In the genomic region with DNA sequence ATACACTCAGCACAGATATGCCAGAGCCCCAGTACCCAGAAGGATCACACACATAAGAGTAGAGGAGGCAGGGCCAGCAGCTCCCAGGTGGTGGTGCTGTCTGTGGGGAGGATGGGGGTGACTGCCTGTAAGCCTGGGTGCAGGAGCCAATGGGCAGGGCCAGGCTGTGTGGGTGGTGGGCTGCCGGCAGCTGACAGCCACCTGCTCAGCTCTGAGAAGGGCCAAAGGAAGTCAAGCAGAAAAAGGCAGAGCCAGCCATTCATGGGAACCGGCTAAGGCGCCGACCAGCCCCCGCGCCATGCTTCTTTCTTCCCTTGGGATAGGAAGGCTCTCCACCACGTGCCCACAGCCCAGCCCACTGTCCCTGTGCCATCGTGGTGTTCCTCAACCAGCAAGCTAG, we compare ENCODE assay signal across 10 cellular contexts. TPM values are rescaled to one million over a fixed set of nuclear protein-coding genes. Genes with fewer than 3 reads are reported as not detected.
DNase-seq lines count a peak whose midpoint lies in the region; ATAC-seq and TF ChIP-seq lines count a peak whose summit lies in the region.
"Had no signal": no experiment of that assay in that cellular context is flagged by ENCODE, and none has a peak within 500 bp of the region (broad histone marks: within the 10 kb centered on the region; RNA-seq: fewer than 3 reads in every experiment).

No MANE protein-coding gene starts in this region.

- intact Hi-C loops in activated CD4-positive, alpha-beta T cell treated with anti-CD3 and anti-CD28 coated beads, Interleukin-2, amount 10 ng/mL, durations not matched to agents 24 days and 14 days (cut with micrococcal nuclease) = no loop called here

- no peak overlapping the region for H3K4me3 Mint-ChIP-seq in activated naive CD4-positive, alpha-beta T cell treated with anti-CD3 and anti-CD28 coated beads, Interleukin-2, amount 50 U/mL, for 24 hours
- H3K4me3 Mint-ChIP-seq in activated naive CD4-positive, alpha-beta T cell treated with anti-CD3 and anti-CD28 coated beads, Interleukin-2, amount 10 ng/mL, durations not matched to agents 7 days and 5 days = no peak overlapping the region
- no peak overlapping the region for H3K4me3 Mint-ChIP-seq in activated CD4-positive, alpha-beta T cell treated with anti-CD3 and anti-CD28 coated beads, Interleukin-2, amount 10 ng/mL, durations not matched to agents 24 days and 14 days

- H3K27ac ChIP-seq in WERI-Rb-1 (no peak overlapping the region), substantia nigra (ENCODE audit: low read depth, low read length, poor library complexity, severe bottlenecking) (peak overlapping the region; percentile 99)
- H3K27ac ChIP-seq in effector memory CD4-positive, alpha-beta T cell (ENCODE audit: insufficient read depth, low read length, poor library complexity, severe bottlenecking) = no peak overlapping the region

- ATAC-seq in HG02763 (IDR thresholded peaks at IDR 0.05; ENCODE audit: unreplicated experiment) = peak; percentile 57

- no peak for DNase-seq in activated naive CD4-positive, alpha-beta T cell treated with anti-CD3 and anti-CD28 coated beads, Interleukin-2, amount 10 ng/mL, durations not matched to agents 7 days and 5 days
- DNase-seq in WERI-Rb-1 (peak; percentile 54), substantia nigra (lab: John Stamatoyannopoulos, UW) (no peak), NCI-H345 treated with DMSO at 0.1 percent for 48 hours (lab: John Stamatoyannopoulos, UW; ENCODE audit: unreplicated experiment) (no peak)
- no peak for DNase-seq in activated CD4-positive, alpha-beta T cell treated with anti-CD3 and anti-CD28 coated beads, Interleukin-2, amount 10 ng/mL, durations not matched to agents 24 days and 14 days
- no peak for DNase-seq in effector memory CD4-positive, alpha-beta T cell
- DNase-seq: CD4-positive, CD25-positive, alpha-beta regulatory T cell; NCI-H345 had no signal

- peak; percentile 43; the same call in 1 of the 2 replicates for TF ChIP-seq CTCF in WERI-Rb-1 (IDR thresholded peaks at IDR 0.05; ENCODE audit: low read depth, low read length)

- H3K27me3 Mint-ChIP-seq in activated naive CD4-positive, alpha-beta T cell treated with anti-CD3 and anti-CD28 coated beads, Interleukin-2, amount 50 U/mL, for 24 hours = no peaks in the 10 kb centered on the region
- no peaks in the 10 kb centered on the region for H3K27me3 Mint-ChIP-seq in activated naive CD4-positive, alpha-beta T cell treated with anti-CD3 and anti-CD28 coated beads, Interleukin-2, amount 10 ng/mL, durations not matched to agents 7 days and 5 days
- no peaks in the 10 kb centered on the region for H3K27me3 Mint-ChIP-seq in activated CD4-positive, alpha-beta T cell treated with anti-CD3 and anti-CD28 coated beads, Interleukin-2, amount 10 ng/mL, durations not matched to agents 24 days and 14 days
- H3K27me3 Mint-ChIP-seq: CD4-positive, CD25-positive, alpha-beta regulatory T cell had no signal

- CTCF ChIA-PET in activated naive CD4-positive, alpha-beta T cell treated with anti-CD3 and anti-CD28 coated beads, Interleukin-2, amount 10 ng/mL, durations not matched to agents 7 days and 5 days (lab: Charles Lee) = interaction anchor here (0.9 to 4.0 kb wide), 3 partner anchors 12 to 59 kb away, joined by 4 to 17 read pairs (median 6); no protein-coding TSS in a partner anchor

- no peaks in the 10 kb centered on the region for H3K36me3 Mint-ChIP-seq in activated naive CD4-positive, alpha-beta T cell treated with anti-CD3 and anti-CD28 coated beads, Interleukin-2, amount 50 U/mL, for 24 hours
- no peaks in the 10 kb centered on the region for H3K36me3 Mint-ChIP-seq in activated naive CD4-positive, alpha-beta T cell treated with anti-CD3 and anti-CD28 coated beads, Interleukin-2, amount 10 ng/mL, durations not matched to agents 7 days and 5 days
- H3K36me3 Mint-ChIP-seq in activated CD4-positive, alpha-beta T cell treated with anti-CD3 and anti-CD28 coated beads, Interleukin-2, amount 10 ng/mL, durations not matched to agents 24 days and 14 days (ENCODE audit: low read depth) = peaks cover 2% of the 10 kb centered on the region

- no peaks in the 10 kb centered on the region for H3K9me3 Mint-ChIP-seq in activated naive CD4-positive, alpha-beta T cell treated with anti-CD3 and anti-CD28 coated beads, Interleukin-2, amount 50 U/mL, for 24 hours
- no peaks in the 10 kb centered on the region for H3K9me3 Mint-ChIP-seq in activated naive CD4-positive, alpha-beta T cell treated with anti-CD3 and anti-CD28 coated beads, Interleukin-2, amount 10 ng/mL, durations not matched to agents 7 days and 5 days
- no peaks in the 10 kb centered on the region for H3K9me3 Mint-ChIP-seq in activated CD4-positive, alpha-beta T cell treated with anti-CD3 and anti-CD28 coated beads, Interleukin-2, amount 10 ng/mL, durations not matched to agents 24 days and 14 days
- H3K9me3 Mint-ChIP-seq: CD4-positive, CD25-positive, alpha-beta regulatory T cell had no signal

- no peak overlapping the region for H3K4me3 ChIP-seq in WERI-Rb-1 (ENCODE audit: low read depth, low read length)
- H3K4me3 ChIP-seq in effector memory CD4-positive, alpha-beta T cell (ENCODE audit: insufficient read depth, low read depth, low read length, poor library complexity, severe bottlenecking) = no peak overlapping the region

- H3K27ac Mint-ChIP-seq in activated naive CD4-positive, alpha-beta T cell treated with anti-CD3 and anti-CD28 coated beads, Interleukin-2, amount 50 U/mL, for 24 hours = peak overlapping the region; percentile 52
- no peak overlapping the region for H3K27ac Mint-ChIP-seq in activated naive CD4-positive, alpha-beta T cell treated with anti-CD3 and anti-CD28 coated beads, Interleukin-2, amount 10 ng/mL, durations not matched to agents 7 days and 5 days
- H3K27ac Mint-ChIP-seq in activated CD4-positive, alpha-beta T cell treated with anti-CD3 and anti-CD28 coated beads, Interleukin-2, amount 10 ng/mL, durations not matched to agents 24 days and 14 days = no peak overlapping the region

- peaks cover 7% of the 10 kb centered on the region for H3K4me1 ChIP-seq in effector memory CD4-positive, alpha-beta T cell (ENCODE audit: control insufficient read depth, insufficient read depth, low read length, poor library complexity, severe bottlenecking)

- no peaks in the 10 kb centered on the region for H3K9me3 ChIP-seq in WERI-Rb-1 (ENCODE audit: severe bottlenecking)
- no peaks in the 10 kb centered on the region for H3K9me3 ChIP-seq in effector memory CD4-positive, alpha-beta T cell (ENCODE audit: control insufficient read depth, low read length)

- H3K36me3 ChIP-seq in WERI-Rb-1 = no peaks in the 10 kb centered on the region
- H3K36me3 ChIP-seq in effector memory CD4-positive, alpha-beta T cell (ENCODE audit: control insufficient read depth, insufficient read depth, low read length) = no peaks in the 10 kb centered on the region

- H3K27me3 ChIP-seq in WERI-Rb-1 (ENCODE audit: insufficient read depth, low read depth, severe bottlenecking) = no peaks in the 10 kb centered on the region
- no peaks in the 10 kb centered on the region for H3K27me3 ChIP-seq in effector memory CD4-positive, alpha-beta T cell (replicated peaks; ENCODE audit: control insufficient read depth, insufficient read depth, low read length, poor library complexity, severe bottlenecking)

- H3K4me1 Mint-ChIP-seq in activated naive CD4-positive, alpha-beta T cell treated with anti-CD3 and anti-CD28 coated beads, Interleukin-2, amount 50 U/mL, for 24 hours = peaks cover 69% of the 10 kb centered on the region
- H3K4me1 Mint-ChIP-seq in activated naive CD4-positive, alpha-beta T cell treated with anti-CD3 and anti-CD28 coated beads, Interleukin-2, amount 10 ng/mL, durations not matched to agents 7 days and 5 days = peaks cover 31% of the 10 kb centered on the region
- H3K4me1 Mint-ChIP-seq in activated CD4-positive, alpha-beta T cell treated with anti-CD3 and anti-CD28 coated beads, Interleukin-2, amount 10 ng/mL, durations not matched to agents 24 days and 14 days = peaks cover 40% of the 10 kb centered on the region

RNA-seq across cellular contexts. Expression of a gene that starts 14.1 kb away (rescaled TPM):
- 22.7 and 23.6 TPM in 2 replicates for total RNA-seq in activated CD4-positive, alpha-beta T cell treated with anti-CD3 and anti-CD28 coated beads, Interleukin-2, amount 10 ng/mL, durations not matched to agents 24 days and 14 days

RNA-seq across cellular contexts. Expression of a gene that starts 35.7 kb away (rescaled TPM):
- total RNA-seq in activated CD4-positive, alpha-beta T cell treated with anti-CD3 and anti-CD28 coated beads, Interleukin-2, amount 10 ng/mL, durations not matched to agents 24 days and 14 days = 81.5 and 85.5 TPM in 2 replicates
